ENCODE assay signal across 21 cellular contexts in the genomic region with DNA sequence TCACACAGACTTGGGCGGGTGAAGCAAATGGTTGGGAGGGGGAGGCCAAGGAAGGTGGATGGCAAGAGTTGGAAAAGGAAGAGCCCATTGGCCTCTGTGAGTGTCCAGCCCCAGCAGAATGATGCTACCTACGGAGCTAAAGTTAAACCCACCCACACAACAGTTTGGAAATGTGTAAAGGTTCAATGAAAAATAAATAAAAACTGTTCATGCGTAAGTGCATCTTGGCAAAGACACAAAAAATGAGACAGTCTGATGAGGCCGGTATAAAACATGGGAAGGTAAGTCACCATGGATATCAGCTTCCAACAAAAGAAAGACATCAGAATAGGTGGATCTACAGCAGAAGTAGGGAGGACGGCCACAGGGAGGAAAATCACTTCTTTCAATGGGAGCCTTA.
A peak's percentile ranks its signal among the peaks of the same experiment; 100 is the strongest.
DNase-seq lines count a peak whose midpoint lies in the region; ATAC-seq and FAIRE-seq lines count a peak whose summit lies in the region.
"Had no signal": no experiment of that assay in that cellular context is flagged by ENCODE, and none has a peak within 500 bp of the region (broad histone marks: within the 10 kb centered on the region; RNA-seq: fewer than 3 reads in every experiment).

No MANE protein-coding gene starts in this region.

- FAIRE-seq in islet of Langerhans (lab: Jason Lieb, UNC) = peak; percentile 76
- FAIRE-seq: G401.6, GM12892, GM19239 had no signal

- ATAC-seq in HG03135 (IDR thresholded peaks at IDR 0.05; ENCODE audit: unreplicated experiment) (no peak), HG03196 (IDR thresholded peaks at IDR 0.05; ENCODE audit: unreplicated experiment) (no peak)

- peak; percentile 5 for DNase-seq in NCI-H345 (lab: John Stamatoyannopoulos, UW)
- no peak for DNase-seq in NCI-H345 treated with DMSO at 0.1 percent for 48 hours (lab: John Stamatoyannopoulos, UW; ENCODE audit: unreplicated experiment)
- DNase-seq in M059J (ENCODE audit: low read depth) = peak; percentile 51
- peak; percentile 42 for DNase-seq in renal cortical epithelial cell (ENCODE audit: low read depth)
- DNase-seq in superior temporal gyrus (ENCODE audit: extremely low spot score) = no peak
- DNase-seq: 8988T, C1 segment of cervical spinal cord, GOT3, MM.1S, NCI-H1105 treated with DMSO at 0.1 percent for 48 hours, NCI-H187, NCI-H446 treated with DMSO at 0.1 percent for 48 hours, NCI-H774, Peyer's patch, SHP77 had no signal

Comparison
In these comparisons a context has a peak if more than half of its experiments do, and no peak if none do; other contexts are left out.
1. DNase-seq: peak in NCI-H345 (single experiment), M059J (single experiment) and renal cortical epithelial cell (single experiment); none in NCI-H345 treated with DMSO at 0.1 percent for 48 hours (single experiment) and superior temporal gyrus (single experiment).